20 cellular contexts compared by ENCODE assay signal in the genomic region with DNA sequence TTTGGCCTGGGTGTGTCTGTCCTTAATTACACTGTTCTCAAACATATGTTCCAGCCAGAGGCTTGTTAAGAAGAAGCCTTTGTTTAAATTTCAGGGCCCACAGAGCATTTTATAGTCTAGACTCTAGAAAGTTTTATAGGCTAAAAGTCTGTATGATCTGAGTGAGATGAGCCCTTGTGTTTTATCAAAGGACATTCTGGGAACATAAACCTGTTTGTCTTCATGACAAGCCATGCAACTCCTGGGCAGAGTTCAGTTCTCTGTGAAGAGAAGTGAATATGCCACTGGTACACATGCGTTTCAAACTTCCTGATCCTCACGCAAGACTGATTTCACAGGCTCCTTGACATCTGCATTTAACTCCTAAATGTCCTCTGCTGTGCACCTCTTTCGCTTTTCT. TPM values are rescaled to one million over a fixed set of nuclear protein-coding genes. Genes with fewer than 3 reads are reported as not detected.
DNase-seq lines count a peak whose midpoint lies in the region; ATAC-seq and TF ChIP-seq lines count a peak whose summit lies in the region.
"Had no signal": no experiment of that assay in that cellular context is flagged by ENCODE, and none has a peak within 500 bp of the region (broad histone marks: within the 10 kb centered on the region; RNA-seq: fewer than 3 reads in every experiment).

No MANE protein-coding gene starts in this region.

- TF ChIP-seq CTCF in 22Rv1 (IDR thresholded peaks at IDR 0.05) (no peak), WERI-Rb-1 (IDR thresholded peaks at IDR 0.05; ENCODE audit: low read depth, low read length) (no peak), mucosa of descending colon (IDR thresholded peaks at IDR 0.05) (no peak), stomach (IDR thresholded peaks at IDR 0.05) (no peak)

- 48 to 73% (median 63%) methylated on average over 3 of the region's 3 CpGs for WGBS in stomach, 5 donors

- intact Hi-C loops in mucosa of descending colon (cut with DNase I, micrococcal nuclease) (no loop called here), stomach (cut with DNase I; ENCODE audit: low total_unique reads) (no loop called here)

- TF ChIP-seq EP300 in stomach (IDR thresholded peaks at IDR 0.05) = no peak

- DNase-seq in DMS79 treated with DMSO at 0.1 percent for 48 hours (lab: John Stamatoyannopoulos, UW) (peak; percentile 51), WERI-Rb-1 (no peak), mucosa of descending colon (peak in 1 of 3 donors; percentile 46), stomach (no peak)
- no peak for DNase-seq in activated CD8-positive, alpha-beta memory T cell treated with anti-CD3 and anti-CD28 coated beads, Interleukin-2, amount 50 U/mL, for 48 hours
- DNase-seq in effector memory CD4-positive, alpha-beta T cell = no peak
- DNase-seq in stimulated activated naive CD4-positive, alpha-beta T cell treated with Interleukin-2 at 50 U/mL for 16 hours (lab: John Stamatoyannopoulos, UW) = no peak
- DNase-seq: activated CD4-positive, alpha-beta T cell treated with anti-CD3 and anti-CD28 coated beads for 48 hours; activated naive CD4-positive, alpha-beta T cell treated with anti-CD3 and anti-CD28 coated beads for 36 hours; activated T-cell treated with anti-CD3 and anti-CD28 coated beads, Interleukin-2, amount 50 U/mL, for 72 hours; brain microvascular endothelial cell; effector memory CD8-positive, alpha-beta T cell; hippocampal formation; immature natural killer cell; left ventricle myocardium superior; MG63; posterior cingulate gyrus; uterus had no signal

- H3K4me1 ChIP-seq in mucosa of descending colon (ENCODE audit: low read depth) (peaks cover 11% of the 10 kb centered on the region), stomach (peaks cover 4 to 9% (median 6%) of the 10 kb centered on the region in 4 donors)
- H3K4me1 ChIP-seq in effector memory CD4-positive, alpha-beta T cell (ENCODE audit: control insufficient read depth, insufficient read depth, low read length, poor library complexity, severe bottlenecking) = peaks cover 5% of the 10 kb centered on the region
- H3K4me1 ChIP-seq: uterus had no signal

- H3K4me3 ChIP-seq in WERI-Rb-1 (ENCODE audit: low read depth, low read length) (no peak overlapping the region), mucosa of descending colon (no peak overlapping the region), stomach (no peak overlapping the region)
- H3K4me3 ChIP-seq in effector memory CD4-positive, alpha-beta T cell (ENCODE audit: insufficient read depth, low read depth, low read length, poor library complexity, severe bottlenecking) = no peak overlapping the region
- H3K4me3 ChIP-seq: MG63, SK-N-MC, uterus had no signal

- H3K27me3 ChIP-seq in WERI-Rb-1 (ENCODE audit: insufficient read depth, low read depth, severe bottlenecking) (no peaks in the 10 kb centered on the region), stomach (no peaks in the 10 kb centered on the region)
- H3K27me3 ChIP-seq in effector memory CD4-positive, alpha-beta T cell (replicated peaks; ENCODE audit: control insufficient read depth, insufficient read depth, low read length, poor library complexity, severe bottlenecking) = no peaks in the 10 kb centered on the region
- H3K27me3 ChIP-seq: brain microvascular endothelial cell, MG63, uterus had no signal

- peaks cover 3% of the 10 kb centered on the region; the same call in 1 of the 2 replicates for H3K36me3 ChIP-seq in WERI-Rb-1
- no peaks in the 10 kb centered on the region for H3K36me3 ChIP-seq in mucosa of descending colon (ENCODE audit: low read depth)
- no peaks in the 10 kb centered on the region for H3K36me3 ChIP-seq in stomach
- H3K36me3 ChIP-seq in effector memory CD4-positive, alpha-beta T cell (ENCODE audit: control insufficient read depth, insufficient read depth, low read length) = no peaks in the 10 kb centered on the region
- H3K36me3 ChIP-seq: brain microvascular endothelial cell, MG63, uterus had no signal

- peak; percentile 85 for ATAC-seq in mucosa of descending colon
- ATAC-seq: activated T-cell treated with anti-CD3 and anti-CD28 coated beads, Interleukin-2, amount 50 U/mL, for 72 hours; effector memory CD8-positive, alpha-beta T cell; left ventricle myocardium superior had no signal

- no peaks in the 10 kb centered on the region for H3K9me3 ChIP-seq in WERI-Rb-1 (ENCODE audit: severe bottlenecking)
- no peaks in the 10 kb centered on the region for H3K9me3 ChIP-seq in mucosa of descending colon
- no peaks in the 10 kb centered on the region for H3K9me3 ChIP-seq in stomach
- no peaks in the 10 kb centered on the region for H3K9me3 ChIP-seq in effector memory CD4-positive, alpha-beta T cell (ENCODE audit: control insufficient read depth, low read length)
- H3K9me3 ChIP-seq: MG63, uterus had no signal

- TF ChIP-seq POLR2A in stomach (IDR thresholded peaks at IDR 0.05) = no peak

- H3K27ac ChIP-seq in 22Rv1 = peak overlapping the region; percentile 52
- H3K27ac ChIP-seq in WERI-Rb-1 = peak overlapping the region; percentile 6; the same call in 1 of the 2 replicates
- H3K27ac ChIP-seq in stomach = no peak overlapping the region
- H3K27ac ChIP-seq in effector memory CD4-positive, alpha-beta T cell (ENCODE audit: insufficient read depth, low read length, poor library complexity, severe bottlenecking) = no peak overlapping the region
- H3K27ac ChIP-seq: brain microvascular endothelial cell, SK-N-MC, uterus had no signal

RNA-seq across cellular contexts. Expression of a gene that starts 4.6 kb away (rescaled TPM):
- total RNA-seq in mucosa of descending colon (1 to 10 TPM; 1.4 to 3.4 (median 1.9) TPM), stomach (1 to 10 TPM in 3 of 5 donors, not detected in 2; 4.1 to 6.2 (median 4.8) TPM)
- polyA plus RNA-seq in stomach = under 1 TPM; 0.87 to 0.95 (median 0.92) TPM

RNA-seq across cellular contexts. Expression of a gene that starts 39.5 kb away (rescaled TPM):
- total RNA-seq in mucosa of descending colon (10 to 100 TPM; 46.0 to 68.1 (median 62.1) TPM), stomach (10 to 100 TPM in 2 of 5 donors, 1 to 10 TPM in 2, under 1 TPM in 1; 0.45 to 43.2 (median 8.2) TPM)
- 10 to 100 TPM; 41.7 to 57.3 (median 51.8) TPM for polyA plus RNA-seq in stomach

Comparison
In these comparisons a context has a peak if more than half of its experiments do, and no peak if none do; other contexts are left out.
1. H3K27ac ChIP-seq: peak in 22Rv1 (single experiment) and WERI-Rb-1 (single experiment); none in stomach (0 of 5) and effector memory CD4-positive, alpha-beta T cell (single experiment).